6 cellular contexts compared by ENCODE assay signal in genomic region chr19:1251503-1252220, GRCh38. TPM values are rescaled to one million over a fixed set of nuclear protein-coding genes. Genes with fewer than 3 reads are reported as not detected.
DNase-seq lines count a peak whose midpoint lies in the region; ATAC-seq and TF ChIP-seq lines count a peak whose summit lies in the region.

No MANE protein-coding gene starts in this region.

- peaks cover 12% of the 10 kb centered on the region for H3K36me3 Mint-ChIP-seq in HFFc6 (ENCODE audit: low read depth)
- peaks cover 46% of the 10 kb centered on the region for H3K36me3 Mint-ChIP-seq in activated CD8-positive, alpha-beta T cell treated with anti-CD3 and anti-CD28 coated beads, Interleukin-2, amount 10 ng/mL, durations not matched to agents 7 days and 5 days (ENCODE audit: low read depth)

- CTCF ChIA-PET in activated CD8-positive, alpha-beta T cell treated with anti-CD3 and anti-CD28 coated beads, Interleukin-2, amount 10 ng/mL, durations not matched to agents 7 days and 5 days (lab: Charles Lee): interaction anchor here (1.3 kb wide), 1 partner anchor 15 kb away, joined by 11 read pairs; no protein-coding TSS in a partner anchor

- POLR2A ChIA-PET in activated CD8-positive, alpha-beta T cell treated with anti-CD3 and anti-CD28 coated beads, Interleukin-2, amount 10 ng/mL, durations not matched to agents 7 days and 5 days (lab: Charles Lee): interaction anchor here (0.5 to 3.2 kb wide), 5 partner anchors 10 to 31 kb away, joined by 3 to 52 read pairs (median 4); partner anchors contain the start of gene CIRBP

- H3K27me3 ChIP-seq in iPS-15b (ENCODE audit: control insufficient read depth, insufficient read depth, low read length): no peaks in the 10 kb centered on the region
- no peaks in the 10 kb centered on the region for H3K27me3 ChIP-seq in tibial nerve

- TF ChIP-seq EP300 in tibial nerve (IDR thresholded peaks at IDR 0.05): no peak

- H3K9me3 ChIP-seq in iPS-15b (ENCODE audit: control insufficient read depth, insufficient read depth, low read length): no peaks in the 10 kb centered on the region
- H3K9me3 ChIP-seq in tibial nerve: no peaks in the 10 kb centered on the region

- H3K4me3 Mint-ChIP-seq in HFFc6: peak overlapping the region; percentile 93
- H3K4me3 Mint-ChIP-seq in activated CD8-positive, alpha-beta T cell treated with anti-CD3 and anti-CD28 coated beads, Interleukin-2, amount 10 ng/mL, durations not matched to agents 7 days and 5 days: peak overlapping the region; percentile 91

- ATAC-seq in activated CD8-positive, alpha-beta T cell treated with anti-CD3 and anti-CD28 coated beads, Interleukin-2, amount 10 ng/mL, durations not matched to agents 7 days and 5 days: peak; percentile 2
- no peak for ATAC-seq in GM19397 (IDR thresholded peaks at IDR 0.05; ENCODE audit: unreplicated experiment)

- H3K4me1 ChIP-seq in iPS-15b (ENCODE audit: control insufficient read depth, insufficient read depth, low read length): peaks cover under 1% of the 10 kb centered on the region
- peaks cover 0 to 76% (median 52%) of the 10 kb centered on the region in 4 donors for H3K4me1 ChIP-seq in tibial nerve

- no peaks in the 10 kb centered on the region for H3K9me3 Mint-ChIP-seq in HFFc6
- no peaks in the 10 kb centered on the region for H3K9me3 Mint-ChIP-seq in activated CD8-positive, alpha-beta T cell treated with anti-CD3 and anti-CD28 coated beads, Interleukin-2, amount 10 ng/mL, durations not matched to agents 7 days and 5 days (ENCODE audit: insufficient read depth)

- peak overlapping the region; percentile 79 for H3K4me3 ChIP-seq in iPS-15b (ENCODE audit: low read depth, low read length)
- H3K4me3 ChIP-seq in tibial nerve: peak overlapping the region; percentile 63 to 99 (median 92)

- peak overlapping the region; percentile 94 to 100 (median 98) for H3K27ac ChIP-seq in tibial nerve

- H3K4me1 Mint-ChIP-seq in HFFc6 (ENCODE audit: low read depth): peaks cover 12% of the 10 kb centered on the region
- H3K4me1 Mint-ChIP-seq in activated CD8-positive, alpha-beta T cell treated with anti-CD3 and anti-CD28 coated beads, Interleukin-2, amount 10 ng/mL, durations not matched to agents 7 days and 5 days (ENCODE audit: low read depth): peaks cover 24% of the 10 kb centered on the region

- DNase-seq in HFFc6 (no peak), tibial nerve (ENCODE audit: low spot score in 2 of 2) (no peak), SK-N-DZ (ENCODE audit: low spot score) (no peak)
- DNase-seq in activated CD8-positive, alpha-beta T cell treated with anti-CD3 and anti-CD28 coated beads, Interleukin-2, amount 10 ng/mL, durations not matched to agents 7 days and 5 days: peak; percentile 79

- 1 to 2% methylated on average over 15 to 21 of the region's 31 CpGs for WGBS in tibial nerve, 2 donors

- H3K36me3 ChIP-seq in iPS-15b (ENCODE audit: control insufficient read depth, insufficient read depth, low read length) (peaks cover 35% of the 10 kb centered on the region), tibial nerve (peaks cover 7 to 27% (median 21%) of the 10 kb centered on the region in 3 donors)

- H3K27me3 Mint-ChIP-seq in HFFc6 (ENCODE audit: insufficient read depth): peaks cover 20% of the 10 kb centered on the region
- H3K27me3 Mint-ChIP-seq in activated CD8-positive, alpha-beta T cell treated with anti-CD3 and anti-CD28 coated beads, Interleukin-2, amount 10 ng/mL, durations not matched to agents 7 days and 5 days (ENCODE audit: low read depth): no peaks in the 10 kb centered on the region

- H3K27ac Mint-ChIP-seq in HFFc6: peak overlapping the region; percentile 92
- H3K27ac Mint-ChIP-seq in activated CD8-positive, alpha-beta T cell treated with anti-CD3 and anti-CD28 coated beads, Interleukin-2, amount 10 ng/mL, durations not matched to agents 7 days and 5 days: peak overlapping the region; percentile 88

- peak overlapping the region; percentile 73 for H3K9ac ChIP-seq in iPS-15b (ENCODE audit: low read depth, low read length)

- TF ChIP-seq CTCF in HFFc6 (IDR thresholded peaks at IDR 0.05) (no peak), tibial nerve (IDR thresholded peaks at IDR 0.05) (peak in 1 of 5 experiments; percentile 9)

- TF ChIP-seq POLR2A in tibial nerve (IDR thresholded peaks at IDR 0.05): no peak

RNA-seq across cellular contexts. Expression of gene MIDN, which starts 3.3 kb away (rescaled TPM):
- 10 to 100 TPM; 58.4 to 73.3 (median 67.4) TPM for total RNA-seq in HFFc6 (2021; fragmentation: NEBNext Ultra II Directional; extraction: Animal tissue kit (Norgen Biotek cat#: 25700))
- total RNA-seq in activated CD8-positive, alpha-beta T cell treated with anti-CD3 and anti-CD28 coated beads, Interleukin-2, amount 10 ng/mL, durations not matched to agents 7 days and 5 days: 10 to 100 TPM; 88.4 to 94.3 TPM
- 10 to 100 TPM; 17.4 to 51.9 (median 39.4) TPM for total RNA-seq in tibial nerve
- 23.3 and 31.3 TPM in 2 replicates for polyA plus RNA-seq in SK-N-DZ (2014; cell fraction: cytosol; rRNA removed)
- polyA plus RNA-seq in SK-N-DZ (2014; cell fraction: nucleus; rRNA removed): 74.4 and 125 TPM in 2 replicates

RNA-seq across cellular contexts. Expression of gene ATP5F1D, which starts 10.1 kb away (rescaled TPM):
- total RNA-seq in HFFc6 (2021; fragmentation: NEBNext Ultra II Directional; extraction: Animal tissue kit (Norgen Biotek cat#: 25700)): 100 to 1,000 TPM; 190 to 243 (median 217) TPM
- 100 to 1,000 TPM; 209 to 222 TPM for total RNA-seq in activated CD8-positive, alpha-beta T cell treated with anti-CD3 and anti-CD28 coated beads, Interleukin-2, amount 10 ng/mL, durations not matched to agents 7 days and 5 days
- 100 to 1,000 TPM in 3 of 4 donors, 10 to 100 TPM in 1; 67.5 to 140 (median 127) TPM for total RNA-seq in tibial nerve
- polyA plus RNA-seq in SK-N-DZ (2014; cell fraction: cytosol; rRNA removed): 69.7 and 75.2 TPM in 2 replicates
- polyA plus RNA-seq in SK-N-DZ (2014; cell fraction: nucleus; rRNA removed): 50.9 and 102 TPM in 2 replicates

RNA-seq across cellular contexts. Expression of gene CBARP, which starts 13.9 kb away (rescaled TPM):
- 10 to 100 TPM in 1 of 6 experiments, 1 to 10 TPM in 5; 7.6 to 12.7 (median 8.6) TPM for total RNA-seq in HFFc6 (2021; fragmentation: NEBNext Ultra II Directional; extraction: Animal tissue kit (Norgen Biotek cat#: 25700))
- total RNA-seq in activated CD8-positive, alpha-beta T cell treated with anti-CD3 and anti-CD28 coated beads, Interleukin-2, amount 10 ng/mL, durations not matched to agents 7 days and 5 days: under 1 TPM in 1 of 2 experiments, not detected in 1; 0.10 TPM
- total RNA-seq in tibial nerve: 1 to 10 TPM in 2 of 4 donors, under 1 TPM in 2; 0.22 to 3.9 (median 1.4) TPM
- polyA plus RNA-seq in SK-N-DZ (2014; cell fraction: cytosol; rRNA removed): 12.3 and 24.2 TPM in 2 replicates
- polyA plus RNA-seq in SK-N-DZ (2014; cell fraction: nucleus; rRNA removed): 44.5 and 49.5 TPM in 2 replicates

RNA-seq across cellular contexts. Expression of gene CIRBP, which starts 17.5 kb away (rescaled TPM):
- total RNA-seq in HFFc6 (2021; fragmentation: NEBNext Ultra II Directional; extraction: Animal tissue kit (Norgen Biotek cat#: 25700)): 100 to 1,000 TPM; 160 to 243 (median 190) TPM
- 100 to 1,000 TPM; 172 to 195 TPM for total RNA-seq in activated CD8-positive, alpha-beta T cell treated with anti-CD3 and anti-CD28 coated beads, Interleukin-2, amount 10 ng/mL, durations not matched to agents 7 days and 5 days
- 100 to 1,000 TPM; 389 to 640 (median 576) TPM for total RNA-seq in tibial nerve
- polyA plus RNA-seq in SK-N-DZ (2014; cell fraction: cytosol; rRNA removed): 479 and 663 TPM in 2 replicates
- polyA plus RNA-seq in SK-N-DZ (2014; cell fraction: nucleus; rRNA removed): 559 and 732 TPM in 2 replicates

RNA-seq across cellular contexts. Expression of gene FAM174C, which starts 23.7 kb away (rescaled TPM):
- 10 to 100 TPM; 54.2 to 77.6 (median 63.8) TPM for total RNA-seq in HFFc6 (2021; fragmentation: NEBNext Ultra II Directional; extraction: Animal tissue kit (Norgen Biotek cat#: 25700))
- 10 to 100 TPM; 57.1 TPM for total RNA-seq in activated CD8-positive, alpha-beta T cell treated with anti-CD3 and anti-CD28 coated beads, Interleukin-2, amount 10 ng/mL, durations not matched to agents 7 days and 5 days
- 10 to 100 TPM; 25.5 to 80.7 (median 52.0) TPM for total RNA-seq in tibial nerve
- polyA plus RNA-seq in SK-N-DZ (2014; cell fraction: cytosol; rRNA removed): 27.6 and 35.5 TPM in 2 replicates
- polyA plus RNA-seq in SK-N-DZ (2014; cell fraction: nucleus; rRNA removed): 40.1 and 42.4 TPM in 2 replicates
